Comparison of ENCODE assay signal across 22 cellular contexts in genomic region chr1:223036479-223036845, GRCh38.
"Had no signal": no experiment of that assay in that cellular context is flagged by ENCODE, and none has a peak within 500 bp of the region (broad histone marks: within the 10 kb centered on the region; RNA-seq: fewer than 3 reads in every experiment).

No MANE protein-coding gene starts in this region.

- H3K27me3 ChIP-seq: colonic mucosa, gastrocnemius medialis, right atrium auricular region, sigmoid colon, spleen, testis, tibial artery, upper lobe of left lung had no signal

- H3K36me3 ChIP-seq: colonic mucosa, gastrocnemius medialis, prostate gland, right atrium auricular region, sigmoid colon, spleen, tibial artery, upper lobe of left lung had no signal

- H3K27ac Mint-ChIP-seq: dendritic cell treated with granulocyte-macrophage colony-stimulating factor and Interleukin-4, amounts not matched to agents 40 ng/mL and 50 ng/mL, for 4 days; memory B cell; natural killer cell; stimulated activated memory B cell treated with anti-CD40 and anti-IgM and Interleukin-4, amounts not matched to agents 10 μg/mL and 1 μg/mL and 100 μg/mL, for 72 hours had no signal

- H3K9me3 Mint-ChIP-seq: dendritic cell treated with granulocyte-macrophage colony-stimulating factor and Interleukin-4, amounts not matched to agents 40 ng/mL and 50 ng/mL, for 4 days; memory B cell; natural killer cell; stimulated activated memory B cell treated with anti-CD40 and anti-IgM and Interleukin-4, amounts not matched to agents 10 μg/mL and 1 μg/mL and 100 μg/mL, for 72 hours had no signal

- DNase-seq: colonic mucosa; effector CD8-positive, alpha-beta T cell; gastrocnemius medialis; head of caudate nucleus; kidney; natural killer cell; sigmoid colon; spleen; stimulated activated CD4-positive, alpha-beta T cell treated with anti-CD3 and anti-CD28 coated beads, Interleukin-4, amount 100 ng/mL, for 4 hours; stimulated activated naive CD8-positive, alpha-beta T cell treated with anti-CD3 and anti-CD28 coated beads, Interleukin-15, Interleukin-2, amounts not matched to agents 100 U/mL and 50 U/mL, for 24 hours; substantia nigra; testis; tibial artery; upper lobe of left lung had no signal

- H3K4me1 Mint-ChIP-seq: memory B cell; natural killer cell; stimulated activated memory B cell treated with anti-CD40 and anti-IgM and Interleukin-4, amounts not matched to agents 10 μg/mL and 1 μg/mL and 100 μg/mL, for 72 hours had no signal

- H3K4me3 ChIP-seq: colonic mucosa, gastrocnemius medialis, lung, prostate gland, right atrium auricular region, sigmoid colon, spleen, testis, tibial artery, upper lobe of left lung had no signal

- FAIRE-seq: kidney, urothelium cell line had no signal

- H3K27me3 Mint-ChIP-seq: dendritic cell treated with granulocyte-macrophage colony-stimulating factor and Interleukin-4, amounts not matched to agents 40 ng/mL and 50 ng/mL, for 4 days had no signal

- H3K27ac ChIP-seq: colonic mucosa, gastrocnemius medialis, prostate gland, right atrium auricular region, sigmoid colon, spleen, testis, tibial artery, upper lobe of left lung had no signal

- H3K4me3 Mint-ChIP-seq: dendritic cell treated with granulocyte-macrophage colony-stimulating factor and Interleukin-4, amounts not matched to agents 40 ng/mL and 50 ng/mL, for 4 days; memory B cell; natural killer cell; stimulated activated memory B cell treated with anti-CD40 and anti-IgM and Interleukin-4, amounts not matched to agents 10 μg/mL and 1 μg/mL and 100 μg/mL, for 72 hours had no signal

- H3K36me3 Mint-ChIP-seq: memory B cell; natural killer cell; stimulated activated memory B cell treated with anti-CD40 and anti-IgM and Interleukin-4, amounts not matched to agents 10 μg/mL and 1 μg/mL and 100 μg/mL, for 72 hours had no signal

- H3K9me3 ChIP-seq: colonic mucosa, gastrocnemius medialis, prostate gland, right atrium auricular region, sigmoid colon, spleen, testis, tibial artery, upper lobe of left lung had no signal

- H3K4me1 ChIP-seq: colonic mucosa, gastrocnemius medialis, prostate gland, spleen, testis had no signal

- ATAC-seq: gastrocnemius medialis; left lobe of liver; natural killer cell; stimulated activated memory B cell treated with anti-CD40 and anti-IgM and Interleukin-4, amounts not matched to agents 10 μg/mL and 1 μg/mL and 100 μg/mL, for 72 hours; stimulated activated naive CD8-positive, alpha-beta T cell treated with anti-CD3 and anti-CD28 coated beads, Interleukin-15, Interleukin-2, amounts not matched to agents 100 U/mL and 50 U/mL, for 24 hours had no signal
